Comparison of ENCODE assay signal across 1 cellular context in genomic region chr13:91046715-91047327, GRCh38.
TF ChIP-seq lines count a peak whose summit lies in the region.

No MANE protein-coding gene starts in this region.

TF ChIP-seq in GM23338, 12 proteins besides CTCF, POLR2A, EP300 and RAD21 (continued from another document):
- TF ChIP-seq REST (IDR thresholded peaks at IDR 0.05; ENCODE audit: unreplicated experiment) (no peak), NANOG (IDR thresholded peaks at IDR 0.05; ENCODE audit: borderline replicate concordance) (no peak), ZNF114 (CRISPR knock-in tag; IDR thresholded peaks at IDR 0.05) (no peak)
- TF ChIP-seq, protein P1, sequence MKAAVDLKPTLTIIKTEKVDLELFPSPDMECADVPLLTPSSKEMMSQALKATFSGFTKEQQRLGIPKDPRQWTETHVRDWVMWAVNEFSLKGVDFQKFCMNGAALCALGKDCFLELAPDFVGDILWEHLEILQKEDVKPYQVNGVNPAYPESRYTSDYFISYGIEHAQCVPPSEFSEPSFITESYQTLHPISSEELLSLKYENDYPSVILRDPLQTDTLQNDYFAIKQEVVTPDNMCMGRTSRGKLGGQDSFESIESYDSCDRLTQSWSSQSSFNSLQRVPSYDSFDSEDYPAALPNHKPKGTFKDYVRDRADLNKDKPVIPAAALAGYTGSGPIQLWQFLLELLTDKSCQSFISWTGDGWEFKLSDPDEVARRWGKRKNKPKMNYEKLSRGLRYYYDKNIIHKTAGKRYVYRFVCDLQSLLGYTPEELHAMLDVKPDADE (IDR thresholded peaks at IDR 0.05), result no peak
TF ChIP-seq in GM23338: peak in this region for 0.
